In genomic region chr10:89679986-89680385, GRCh38 we compare ENCODE assay signal across 30 cellular contexts.
DNase-seq lines count a peak whose midpoint lies in the region; ATAC-seq lines count a peak whose summit lies in the region.
"Had no signal": no experiment of that assay in that cellular context is flagged by ENCODE, and none has a peak within 500 bp of the region (broad histone marks: within the 10 kb centered on the region; RNA-seq: fewer than 3 reads in every experiment).

No MANE protein-coding gene starts in this region.

- no peaks in the 10 kb centered on the region for H3K4me1 Mint-ChIP-seq in stimulated activated effector memory CD8-positive, alpha-beta T cell treated with anti-CD3 and anti-CD28 coated beads, Interleukin-12 subunit alpha, Interleukin-12 subunit beta, amount 100 ng/mL, for 72 hours
- H3K4me1 Mint-ChIP-seq: activated naive CD4-positive, alpha-beta T cell treated with anti-CD3 and anti-CD28 coated beads, Interleukin-2, amount 10 ng/mL, durations not matched to agents 7 days and 5 days had no signal

- H3K9me3 Mint-ChIP-seq in stimulated activated effector memory CD8-positive, alpha-beta T cell treated with anti-CD3 and anti-CD28 coated beads, Interleukin-12 subunit alpha, Interleukin-12 subunit beta, amount 100 ng/mL, for 72 hours: no peaks in the 10 kb centered on the region
- H3K9me3 Mint-ChIP-seq: activated naive CD4-positive, alpha-beta T cell treated with anti-CD3 and anti-CD28 coated beads, Interleukin-2, amount 10 ng/mL, durations not matched to agents 7 days and 5 days; brain; CD8-positive, alpha-beta T cell; neural progenitor cell; T-helper 1 cell treated with Interleukin-12 subunit alpha and Interleukin-12 subunit beta and Interleukin-4 antibody, amounts not matched to agents 30 μg/mL and 1 μg/mL, for 36 hours had no signal

- peak; percentile 59 for ATAC-seq in GM18867 (IDR thresholded peaks at IDR 0.05; ENCODE audit: unreplicated experiment)
- ATAC-seq in HG02759 (IDR thresholded peaks at IDR 0.05; ENCODE audit: unreplicated experiment): peak; percentile 75
- ATAC-seq in HG03432 (IDR thresholded peaks at IDR 0.05; ENCODE audit: unreplicated experiment): peak; percentile 72
- peak; percentile 67 for ATAC-seq in stimulated activated effector memory CD8-positive, alpha-beta T cell treated with anti-CD3 and anti-CD28 coated beads, Interleukin-12 subunit alpha, Interleukin-12 subunit beta, amount 100 ng/mL, for 72 hours
- ATAC-seq in HG03469 (IDR thresholded peaks at IDR 0.05; ENCODE audit: unreplicated experiment): no peak
- ATAC-seq: CD8-positive, alpha-beta T cell; foreskin keratinocyte; HCT116; heart left ventricle had no signal

- H3K27ac Mint-ChIP-seq in stimulated activated effector memory CD8-positive, alpha-beta T cell treated with anti-CD3 and anti-CD28 coated beads, Interleukin-12 subunit alpha, Interleukin-12 subunit beta, amount 100 ng/mL, for 72 hours: no peak overlapping the region
- H3K27ac Mint-ChIP-seq: activated naive CD4-positive, alpha-beta T cell treated with anti-CD3 and anti-CD28 coated beads, Interleukin-2, amount 10 ng/mL, durations not matched to agents 7 days and 5 days; brain; CD8-positive, alpha-beta T cell; neural progenitor cell; T-helper 1 cell treated with Interleukin-12 subunit alpha and Interleukin-12 subunit beta and Interleukin-4 antibody, amounts not matched to agents 30 μg/mL and 1 μg/mL, for 36 hours had no signal

- H3K36me3 Mint-ChIP-seq in stimulated activated effector memory CD8-positive, alpha-beta T cell treated with anti-CD3 and anti-CD28 coated beads, Interleukin-12 subunit alpha, Interleukin-12 subunit beta, amount 100 ng/mL, for 72 hours: no peaks in the 10 kb centered on the region
- H3K36me3 Mint-ChIP-seq: activated naive CD4-positive, alpha-beta T cell treated with anti-CD3 and anti-CD28 coated beads, Interleukin-2, amount 10 ng/mL, durations not matched to agents 7 days and 5 days; brain; CD8-positive, alpha-beta T cell; neural progenitor cell had no signal

- no peak overlapping the region for H3K4me3 Mint-ChIP-seq in stimulated activated effector memory CD8-positive, alpha-beta T cell treated with anti-CD3 and anti-CD28 coated beads, Interleukin-12 subunit alpha, Interleukin-12 subunit beta, amount 100 ng/mL, for 72 hours
- H3K4me3 Mint-ChIP-seq: activated naive CD4-positive, alpha-beta T cell treated with anti-CD3 and anti-CD28 coated beads, Interleukin-2, amount 10 ng/mL, durations not matched to agents 7 days and 5 days; brain; CD8-positive, alpha-beta T cell; neural progenitor cell; T-helper 1 cell treated with Interleukin-12 subunit alpha and Interleukin-12 subunit beta and Interleukin-4 antibody, amounts not matched to agents 30 μg/mL and 1 μg/mL, for 36 hours had no signal

- DNase-seq in stimulated activated effector memory CD8-positive, alpha-beta T cell treated with anti-CD3 and anti-CD28 coated beads, Interleukin-12 subunit alpha, Interleukin-12 subunit beta, amount 100 ng/mL, for 72 hours (ENCODE audit: low spot score in 2 of 2): no peak
- DNase-seq in AG20443 (ENCODE audit: low spot score) (no peak), NCI-H524 treated with DMSO at 0.1 percent for 48 hours (lab: John Stamatoyannopoulos, UW) (no peak)
- DNase-seq: ACHN; activated CD4-positive, alpha-beta T cell treated with anti-CD3 and anti-CD28 coated beads, Interleukin-2, amount 50 U/mL, for 4 hours; activated CD4-positive, CD25-positive, alpha-beta regulatory T cell; activated naive CD4-positive, alpha-beta T cell treated with anti-CD3 and anti-CD28 coated beads, Interleukin-2, amount 10 ng/mL, durations not matched to agents 7 days and 5 days; amniotic stem cell; BE2C; CD8-positive, alpha-beta T cell; dermis blood vessel endothelial cell; esophagus squamous epithelium; foreskin keratinocyte; heart left ventricle; KG1; kidney; NCI-H1092 treated with DMSO at 0.1 percent for 48 hours; NCI-H187 treated with DMSO at 0.1 percent for 48 hours; NCI-H2171 treated with DMSO at 0.1 percent for 48 hours; NCI-H510A treated with DMSO at 0.1 percent for 48 hours; SK-N-SH; small intestine had no signal
